ENCODE assay signal across 9 cellular contexts in genomic region chr2:127104881-127105655, GRCh38. TPM values are rescaled to one million over a fixed set of nuclear protein-coding genes. Genes with fewer than 3 reads are reported as not detected.
DNase-seq lines count a peak whose midpoint lies in the region; ATAC-seq and TF ChIP-seq lines count a peak whose summit lies in the region.
"Had no signal": no experiment of that assay in that cellular context is flagged by ENCODE, and none has a peak within 500 bp of the region (broad histone marks: within the 10 kb centered on the region; RNA-seq: fewer than 3 reads in every experiment).

No MANE protein-coding gene starts in this region.

- peak overlapping the region; percentile 37 for H3K9ac ChIP-seq in iPS-15b (ENCODE audit: low read depth, low read length)
- no peak overlapping the region for H3K9ac ChIP-seq in smooth muscle cell (ENCODE audit: low read depth)

- peak overlapping the region; percentile 99 for H3K4me2 ChIP-seq in smooth muscle cell

- no peak for ATAC-seq in activated T-helper 17 cell treated with anti-CD3 and anti-CD28 coated beads, Interleukin-2, amount 50 U/mL, for 72 hours (replicated peaks)
- ATAC-seq in GM21528 (IDR thresholded peaks at IDR 0.05; ENCODE audit: low FRiP score, unreplicated experiment) (no peak), GM19035 (IDR thresholded peaks at IDR 0.05; ENCODE audit: unreplicated experiment) (no peak)

- peaks cover 6% of the 10 kb centered on the region for H3K27me3 ChIP-seq in iPS-15b (ENCODE audit: control insufficient read depth, insufficient read depth, low read length)
- no peaks in the 10 kb centered on the region for H3K27me3 ChIP-seq in smooth muscle cell (ENCODE audit: low read depth)

- H3K9me3 ChIP-seq in HEK293 (ENCODE audit: control insufficient read depth, insufficient read depth, low read depth, low read length) (no peaks in the 10 kb centered on the region), iPS-15b (ENCODE audit: control insufficient read depth, insufficient read depth, low read length) (no peaks in the 10 kb centered on the region), smooth muscle cell (replicated peaks; ENCODE audit: low read depth) (no peaks in the 10 kb centered on the region)

- TF ChIP-seq CTCF in HEK293 (tag by site-specific recombination; IDR thresholded peaks at IDR 0.05) (no peak), smooth muscle cell (IDR thresholded peaks at IDR 0.05; ENCODE audit: borderline replicate concordance, insufficient read depth, poor library complexity, severe bottlenecking) (no peak)

- POLR2A ChIA-PET in HEK293 (lab: Yijun Ruan, JAX): no interaction called here

- H3K27ac Mint-ChIP-seq in activated T-helper 17 cell treated with anti-CD3 and anti-CD28 coated beads, Interleukin-2, amount 50 U/mL, for 72 hours: no peak overlapping the region

- H3K36me3 ChIP-seq in HEK293 (ENCODE audit: control insufficient read depth in 2 of 2, insufficient read depth in 1 of 2, low read length in 2 of 2) (no peaks in the 10 kb centered on the region), iPS-15b (ENCODE audit: control insufficient read depth, insufficient read depth, low read length) (no peaks in the 10 kb centered on the region), smooth muscle cell (ENCODE audit: low read depth) (no peaks in the 10 kb centered on the region)

- H3K4me3 Mint-ChIP-seq in activated T-helper 17 cell treated with anti-CD3 and anti-CD28 coated beads, Interleukin-2, amount 50 U/mL, for 72 hours: peak overlapping the region; percentile 31

- H3K27ac ChIP-seq in HEK293 (ENCODE audit: extremely low read depth, low read depth, low read length) (no peak overlapping the region), smooth muscle cell (ENCODE audit: low read depth) (peak overlapping the region; percentile 78)

- no peaks in the 10 kb centered on the region for H3K4me1 Mint-ChIP-seq in activated T-helper 17 cell treated with anti-CD3 and anti-CD28 coated beads, Interleukin-2, amount 50 U/mL, for 72 hours

- WGBS in smooth muscle cell (ENCODE audit: low lambda C conversion rate): 61% methylated on average over 5 of the region's 6 CpGs

- H2AFZ ChIP-seq in smooth muscle cell (ENCODE audit: low read depth): no peak overlapping the region

- peaks cover 48% of the 10 kb centered on the region for H3K79me2 ChIP-seq in smooth muscle cell (ENCODE audit: low read depth)

- no peaks in the 10 kb centered on the region for H3K4me1 ChIP-seq in HEK293 (ENCODE audit: control insufficient read depth, insufficient read depth, low read length)
- peaks cover 9% of the 10 kb centered on the region for H3K4me1 ChIP-seq in iPS-15b (ENCODE audit: control insufficient read depth, insufficient read depth, low read length)
- peaks cover 33% of the 10 kb centered on the region for H3K4me1 ChIP-seq in smooth muscle cell (ENCODE audit: low read depth)

- peaks cover 8% of the 10 kb centered on the region for H3K27me3 Mint-ChIP-seq in activated T-helper 17 cell treated with anti-CD3 and anti-CD28 coated beads, Interleukin-2, amount 50 U/mL, for 72 hours

- H3F3A ChIP-seq in smooth muscle cell (ENCODE audit: low read depth): peaks cover 19% of the 10 kb centered on the region

- peaks cover 28% of the 10 kb centered on the region for H4K20me1 ChIP-seq in smooth muscle cell (ENCODE audit: low read depth)

- no peaks in the 10 kb centered on the region for H3K36me3 Mint-ChIP-seq in activated T-helper 17 cell treated with anti-CD3 and anti-CD28 coated beads, Interleukin-2, amount 50 U/mL, for 72 hours (ENCODE audit: low read depth)

- no peak for DNase-seq in smooth muscle cell (lab: John Stamatoyannopoulos, UW; ENCODE audit: unreplicated experiment)
- DNase-seq in NCI-H1436 treated with DMSO at 0.1 percent for 48 hours (lab: John Stamatoyannopoulos, UW): no peak
- no peak for DNase-seq in NCI-H510A (lab: John Stamatoyannopoulos, UW)
- DNase-seq: NCI-H748 treated with DMSO at 0.1 percent for 48 hours had no signal

- H3K9me3 Mint-ChIP-seq in activated T-helper 17 cell treated with anti-CD3 and anti-CD28 coated beads, Interleukin-2, amount 50 U/mL, for 72 hours: no peaks in the 10 kb centered on the region

- CTCF ChIA-PET in HEK293 (lab: Yijun Ruan, JAX): interaction anchor here (0.5 to 1.1 kb wide), 2 partner anchors 17 to 37 kb away, joined by 3 to 4 read pairs; no protein-coding TSS in a partner anchor

- H3K4me3 ChIP-seq in HEK293 (ENCODE audit: low read depth, low read length): no peak overlapping the region
- H3K4me3 ChIP-seq in iPS-15b (ENCODE audit: low read depth, low read length): peak overlapping the region; percentile 79
- peak overlapping the region; percentile 72 for H3K4me3 ChIP-seq in smooth muscle cell

TF ChIP-seq in HEK293, 187 proteins besides CTCF, POLR2A, EP300 and RAD21:
- no peak for TF ChIP-seq ZNF23 (tag by site-specific recombination; IDR thresholded peaks at IDR 0.05; ENCODE audit: borderline replicate concordance)
- no peak for TF ChIP-seq SCRT2 (tag by site-specific recombination; IDR thresholded peaks at IDR 0.05)
- TF ChIP-seq ZFHX2 (tag by site-specific recombination; conservative IDR thresholded peaks at IDR 0.05): peak; percentile 63

RNA-seq across cellular contexts. Expression of gene BIN1, which starts 1.9 kb away (rescaled TPM):
- 100 to 1,000 TPM in 1 of 2 donors, 10 to 100 TPM in 1; 84.0 to 110 TPM for total RNA-seq in activated T-helper 17 cell treated with anti-CD3 and anti-CD28 coated beads, Interleukin-2, amount 50 U/mL, for 72 hours
- total RNA-seq in smooth muscle cell: 20.0 and 25.4 TPM in 2 replicates
- 31.9 and 32.4 TPM in 2 replicates for polyA plus RNA-seq in smooth muscle cell
